In the genomic region with DNA sequence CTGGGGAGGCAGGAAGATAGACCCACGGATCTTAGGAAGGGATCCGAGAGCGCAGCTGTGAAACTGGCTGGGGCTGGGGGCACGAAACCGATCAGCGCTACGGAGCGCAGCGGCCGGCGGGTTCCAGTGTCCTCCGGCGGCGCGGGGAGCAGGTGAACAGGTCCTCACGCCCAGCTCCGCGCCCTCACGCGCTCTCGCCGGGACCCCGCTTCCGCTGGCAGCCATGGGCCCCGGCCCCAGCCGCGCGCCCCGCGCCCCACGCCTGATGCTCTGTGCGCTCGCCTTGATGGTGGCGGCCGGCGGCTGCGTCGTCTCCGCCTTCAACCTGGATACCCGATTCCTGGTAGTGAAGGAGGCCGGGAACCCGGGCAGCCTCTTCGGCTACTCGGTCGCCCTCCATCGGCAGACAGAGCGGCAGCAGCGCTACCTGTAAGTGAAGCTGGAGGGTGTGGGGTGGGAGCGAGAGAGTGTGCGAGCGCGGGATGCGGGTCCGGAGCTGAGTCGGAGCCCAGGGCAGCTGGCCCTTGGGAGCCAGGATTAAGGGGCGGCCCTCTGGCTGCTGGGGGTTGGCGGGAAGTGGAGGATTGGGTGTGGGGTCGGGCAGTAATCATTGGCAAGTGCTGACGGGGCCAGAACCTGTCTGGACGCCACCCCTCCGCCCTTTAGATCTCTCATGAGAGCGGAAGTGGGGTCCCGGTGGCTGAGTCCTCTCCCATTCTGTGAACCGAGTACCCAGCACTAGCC, we compare ENCODE assay signal across 8 cellular contexts. TPM values are rescaled to one million over a fixed set of nuclear protein-coding genes. Genes with fewer than 3 reads are reported as not detected.
DNase-seq lines count a peak whose midpoint lies in the region; ATAC-seq, FAIRE-seq and TF ChIP-seq lines count a peak whose summit lies in the region.

No MANE protein-coding gene starts in this region.

- peak; percentile 62 for TF ChIP-seq CTCF in Loucy (conservative IDR thresholded peaks at IDR 0.05; ENCODE audit: low read length)
- TF ChIP-seq CTCF in astrocyte (IDR thresholded peaks at IDR 0.05; ENCODE audit: insufficient read depth, low read depth, low read length): no peak
- TF ChIP-seq CTCF in spleen (IDR thresholded peaks at IDR 0.05 in 8 of 11, conservative IDR thresholded peaks at IDR 0.05 in 3 of 11): peak in 4 of 11 experiments; percentile 16 to 46 (median 25)

- H3K4me2 ChIP-seq in Loucy (ENCODE audit: low read depth, low read length, poor library complexity, severe bottlenecking): peak overlapping the region; percentile 90
- peak overlapping the region; percentile 97 for H3K4me2 ChIP-seq in astrocyte (ENCODE audit: low read length)

- H3K36me3 Mint-ChIP-seq in astrocyte (ENCODE audit: low read depth, unreplicated experiment): peaks cover 6% of the 10 kb centered on the region

- H3F3A ChIP-seq in Loucy (ENCODE audit: low read depth): no peaks in the 10 kb centered on the region

- H3K27ac Mint-ChIP-seq in astrocyte (ENCODE audit: unreplicated experiment): peak overlapping the region; percentile 81

- H3K4me1 ChIP-seq in ACC112 (ENCODE audit: control insufficient read depth, insufficient read depth, low read length, unreplicated experiment) (peaks cover 74% of the 10 kb centered on the region), Loucy (ENCODE audit: insufficient read depth, low read length, poor library complexity, severe bottlenecking) (peaks cover 59% of the 10 kb centered on the region), astrocyte (ENCODE audit: insufficient read depth, low read length) (peaks cover 83% of the 10 kb centered on the region), iPS-20b (ENCODE audit: insufficient read depth, low read length) (peaks cover 18% of the 10 kb centered on the region), spleen (peaks cover 15 to 97% (median 62%) of the 10 kb centered on the region in 6 donors)

- 0 to 1% (median 1%) methylated on average over 39 to 64 of the region's 64 CpGs for WGBS in spleen, 5 donors

- DNase-seq in GM19238 (ENCODE audit: insufficient read length, low spot score) (peak; percentile 63), T-helper 1 cell (peak in 4 of 5 donors; percentile 40 to 59 (median 48)), astrocyte (ENCODE audit: low read depth) (peak; percentile 60), spleen (peak; percentile 87)

- H3K9me2 ChIP-seq in Loucy (replicated peaks; ENCODE audit: low read depth, low read length): no peaks in the 10 kb centered on the region

- intact Hi-C loops in spleen (cut with DNase I; ENCODE audit: low total_unique reads): no loop called here

- no peaks in the 10 kb centered on the region for H3K9me3 Mint-ChIP-seq in astrocyte (ENCODE audit: unreplicated experiment)

- TF ChIP-seq POLR2A in spleen (IDR thresholded peaks at IDR 0.05): no peak

- no peak for ATAC-seq in HG03039 (IDR thresholded peaks at IDR 0.05; ENCODE audit: unreplicated experiment)

- H3K27ac ChIP-seq in ACC112 (ENCODE audit: low read depth, low read length) (peak overlapping the region; percentile 98), astrocyte (ENCODE audit: low read depth, low read length) (peak overlapping the region; percentile 96), iPS-20b (ENCODE audit: low read length) (no peak overlapping the region), spleen (peak overlapping the region; percentile 63 to 88 (median 82))

- H3K9ac ChIP-seq in Loucy (ENCODE audit: low read depth, low read length, poor library complexity, severe bottlenecking) (peak overlapping the region; percentile 67), astrocyte (ENCODE audit: low read length) (peak overlapping the region; percentile 86), iPS-20b (ENCODE audit: low read depth, low read length) (peak overlapping the region; percentile 51; the same call in 1 of the 2 replicates)

- H3K4me1 Mint-ChIP-seq in astrocyte (ENCODE audit: low read depth, unreplicated experiment): peaks cover 61% of the 10 kb centered on the region

- peaks cover 5% of the 10 kb centered on the region for H4K20me1 ChIP-seq in Loucy (ENCODE audit: insufficient read depth, low read length, poor library complexity, severe bottlenecking)
- peaks cover 37% of the 10 kb centered on the region for H4K20me1 ChIP-seq in astrocyte (ENCODE audit: insufficient read depth, low read length)

- H2AFZ ChIP-seq in ACC112 (ENCODE audit: low read length, unreplicated experiment) (no peak overlapping the region), Loucy (ENCODE audit: low read length) (peak overlapping the region; percentile 93), astrocyte (ENCODE audit: low read depth, low read length) (peak overlapping the region; percentile 8)

- H3K27me3 ChIP-seq in ACC112 (ENCODE audit: insufficient read depth, low read length) (no peaks in the 10 kb centered on the region), Loucy (ENCODE audit: insufficient read depth, low read length, poor library complexity, severe bottlenecking) (no peaks in the 10 kb centered on the region), astrocyte (ENCODE audit: insufficient read depth, low read length) (no peaks in the 10 kb centered on the region), iPS-20b (ENCODE audit: insufficient read depth, low read length) (peaks cover 40% of the 10 kb centered on the region), spleen (replicated peaks in 1 of 7) (peaks cover 0 to 45% (median 0%) of the 10 kb centered on the region in 7 donors)

- peak overlapping the region; percentile 95 for H3K4me3 Mint-ChIP-seq in astrocyte (ENCODE audit: unreplicated experiment)

- no peak for FAIRE-seq in astrocyte (lab: Jason Lieb, UNC)

- H3K36me3 ChIP-seq in ACC112 (ENCODE audit: insufficient read depth, low read length) (peaks cover 11% of the 10 kb centered on the region; the same call in 1 of the 2 replicates), Loucy (ENCODE audit: insufficient read depth, low read length) (no peaks in the 10 kb centered on the region), astrocyte (ENCODE audit: insufficient read depth, low read length) (no peaks in the 10 kb centered on the region), iPS-20b (ENCODE audit: insufficient read depth, low read depth, low read length) (no peaks in the 10 kb centered on the region), spleen (no peaks in the 10 kb centered on the region)

- H3K79me2 ChIP-seq in ACC112 (ENCODE audit: control insufficient read depth, insufficient read depth, low read length, unreplicated experiment) (peaks cover 78% of the 10 kb centered on the region), Loucy (ENCODE audit: insufficient read depth, low read length) (peaks cover 13% of the 10 kb centered on the region; the same call in 1 of the 2 replicates), astrocyte (ENCODE audit: insufficient read depth, low read length) (peaks cover 73% of the 10 kb centered on the region)

- no peaks in the 10 kb centered on the region for H3K9me3 ChIP-seq in Loucy (ENCODE audit: insufficient read depth, low read depth, low read length)
- H3K9me3 ChIP-seq in astrocyte (ENCODE audit: insufficient read depth, low read depth, low read length): no peaks in the 10 kb centered on the region
- no peaks in the 10 kb centered on the region for H3K9me3 ChIP-seq in iPS-20b (ENCODE audit: insufficient read depth, low read depth, low read length)
- H3K9me3 ChIP-seq in spleen: no peaks in the 10 kb centered on the region

- H3K4me3 ChIP-seq in ACC112 (ENCODE audit: low read depth, low read length) (peak overlapping the region; percentile 82), Loucy (ENCODE audit: low read length, poor library complexity, severe bottlenecking) (peak overlapping the region; percentile 85), astrocyte (ENCODE audit: insufficient read depth, low read depth, low read length) (peak overlapping the region; percentile 74), iPS-20b (ENCODE audit: low read length) (peak overlapping the region; percentile 79), spleen (peak overlapping the region; percentile 82 to 95 (median 86))

- no peaks in the 10 kb centered on the region for H3K27me3 Mint-ChIP-seq in astrocyte (ENCODE audit: low read depth, unreplicated experiment)

RNA-seq across cellular contexts. Expression of a gene that starts 0.5 kb away (rescaled TPM):
- total RNA-seq in astrocyte (319 and 373 TPM in 2 replicates), spleen (10 to 100 TPM; 22.7 to 52.3 (median 41.1) TPM)
- polyA plus RNA-seq in spleen: 10 to 100 TPM in 1 of 3 donors, 1 to 10 TPM in 2; 5.5 to 16.6 (median 8.1) TPM

RNA-seq across cellular contexts. Expression of a gene that starts 38.8 kb away (rescaled TPM):
- 25.8 and 26.8 TPM in 2 replicates for total RNA-seq in astrocyte
- 10 to 100 TPM; 22.9 to 41.5 (median 26.1) TPM for total RNA-seq in spleen
- 10 to 100 TPM in 1 of 3 donors, 1 to 10 TPM in 2; 8.7 to 16.9 (median 9.5) TPM for polyA plus RNA-seq in spleen
